In the genomic region with DNA sequence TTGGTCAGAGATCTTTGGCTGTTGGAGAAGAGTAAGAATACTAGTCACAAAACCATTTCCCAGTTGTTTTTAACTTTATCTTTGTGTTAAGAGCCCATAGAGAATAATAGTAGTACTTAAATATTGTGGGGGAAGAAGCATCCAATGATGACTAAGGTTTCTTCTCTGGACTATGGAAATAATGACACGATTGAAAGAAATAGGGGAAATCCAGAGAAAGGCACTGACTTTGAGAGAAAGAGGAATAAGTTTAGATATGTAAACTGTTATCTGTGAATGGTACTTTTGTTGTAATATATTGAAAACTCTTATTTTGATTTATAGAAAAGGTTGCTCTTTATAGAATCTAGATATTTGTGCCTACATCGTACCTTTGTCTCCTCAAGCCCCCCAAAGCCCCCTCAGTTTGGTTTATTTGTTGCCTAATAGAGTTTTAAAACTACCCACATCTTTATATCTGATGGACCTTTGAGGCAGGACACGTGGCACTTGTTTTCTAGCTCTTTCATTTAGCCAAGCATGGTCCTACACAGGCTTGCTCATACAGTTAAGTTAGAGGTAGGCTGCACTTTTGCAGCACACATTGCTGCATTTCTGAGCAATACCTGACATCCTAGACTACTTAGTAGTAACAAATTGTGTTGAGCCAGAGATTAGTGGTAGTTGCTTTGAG, we compare ENCODE assay signal across 13 cellular contexts.
A peak's percentile ranks its signal among the peaks of the same experiment; 100 is the strongest.
DNase-seq lines count a peak whose midpoint lies in the region; ATAC-seq and TF ChIP-seq lines count a peak whose summit lies in the region.
"Had no signal": no experiment of that assay in that cellular context is flagged by ENCODE, and none has a peak within 500 bp of the region (broad histone marks: within the 10 kb centered on the region; RNA-seq: fewer than 3 reads in every experiment).

No MANE protein-coding gene starts in this region.

- peak overlapping the region; percentile 7; the same call in 1 of the 2 replicates for H3K4me2 ChIP-seq in OCI-LY3 (ENCODE audit: low read length)
- H3K4me2 ChIP-seq in smooth muscle cell, result peak overlapping the region; percentile 25

- DNase-seq in activated CD4-positive, alpha-beta T cell treated with anti-CD3 and anti-CD28 coated beads, Interleukin-2, amount 10 ng/mL, durations not matched to agents 24 days and 14 days, result no peak
- DNase-seq in activated CD4-positive, alpha-beta T cell treated with anti-CD3 and anti-CD28 coated beads, Interleukin-2, amount 10 ng/mL, durations not matched to agents 7 days and 5 days, result no peak
- no peak for DNase-seq in effector memory CD8-positive, alpha-beta T cell
- no peak for DNase-seq in smooth muscle cell (lab: John Stamatoyannopoulos, UW; ENCODE audit: unreplicated experiment)
- DNase-seq in inferior parietal cortex (ENCODE audit: extremely low spot score), result no peak
- DNase-seq in effector CD4-positive, alpha-beta T cell, result no peak
- DNase-seq: GOT3, islet precursor cell, naive B cell, NCI-H2107 had no signal

- peak overlapping the region; percentile 14 for H3K4me3 Mint-ChIP-seq in activated CD4-positive, alpha-beta T cell treated with anti-CD3 and anti-CD28 coated beads, Interleukin-2, amount 10 ng/mL, durations not matched to agents 24 days and 14 days
- no peak overlapping the region for H3K4me3 Mint-ChIP-seq in activated CD4-positive, alpha-beta T cell treated with anti-CD3 and anti-CD28 coated beads, Interleukin-2, amount 10 ng/mL, durations not matched to agents 7 days and 5 days
- no peak overlapping the region for H3K4me3 Mint-ChIP-seq in effector memory CD8-positive, alpha-beta T cell
- H3K4me3 Mint-ChIP-seq: IgD-negative memory B cell, naive B cell had no signal

- CTCF ChIA-PET in activated CD4-positive, alpha-beta T cell treated with anti-CD3 and anti-CD28 coated beads, Interleukin-2, amount 10 ng/mL, durations not matched to agents 7 days and 5 days (lab: Charles Lee), result interaction anchor here (0.6 kb wide), 1 partner anchor 302 kb away, joined by 4 read pairs; no protein-coding TSS in a partner anchor

- intact Hi-C loops in activated CD4-positive, alpha-beta T cell treated with anti-CD3 and anti-CD28 coated beads, Interleukin-2, amount 10 ng/mL, durations not matched to agents 24 days and 14 days (cut with micrococcal nuclease), result loop anchor here (5.0 to 10.0 kb wide), 2 partner anchors 96 to 744 kb away; a partner anchor contains a TSS

- H3K9ac ChIP-seq in OCI-LY3 (ENCODE audit: low read length), result no peak overlapping the region
- H3K9ac ChIP-seq in smooth muscle cell (ENCODE audit: low read depth), result peak overlapping the region; percentile 27

- TF ChIP-seq CTCF in OCI-LY3 (IDR thresholded peaks at IDR 0.05; ENCODE audit: low read depth, low read length) (no peak), smooth muscle cell (IDR thresholded peaks at IDR 0.05; ENCODE audit: borderline replicate concordance, insufficient read depth, poor library complexity, severe bottlenecking) (no peak)

- H3K36me3 ChIP-seq in OCI-LY3 (replicated peaks; ENCODE audit: low read depth, low read length) (peaks cover 9% of the 10 kb centered on the region), smooth muscle cell (ENCODE audit: low read depth) (no peaks in the 10 kb centered on the region)

- peaks cover 25% of the 10 kb centered on the region for H3K36me3 Mint-ChIP-seq in activated CD4-positive, alpha-beta T cell treated with anti-CD3 and anti-CD28 coated beads, Interleukin-2, amount 10 ng/mL, durations not matched to agents 24 days and 14 days (ENCODE audit: low read depth)
- H3K36me3 Mint-ChIP-seq in activated CD4-positive, alpha-beta T cell treated with anti-CD3 and anti-CD28 coated beads, Interleukin-2, amount 10 ng/mL, durations not matched to agents 7 days and 5 days (ENCODE audit: low read depth), result peaks cover 36% of the 10 kb centered on the region
- H3K36me3 Mint-ChIP-seq in effector memory CD8-positive, alpha-beta T cell (ENCODE audit: insufficient read depth), result peaks cover 5% of the 10 kb centered on the region

- no peak for ATAC-seq in effector memory CD8-positive, alpha-beta T cell (replicated peaks)
- no peak for ATAC-seq in HG02840 (IDR thresholded peaks at IDR 0.05; ENCODE audit: low FRiP score, unreplicated experiment)

- peaks cover 57% of the 10 kb centered on the region for H3K79me2 ChIP-seq in OCI-LY3 (ENCODE audit: low read length)
- H3K79me2 ChIP-seq in smooth muscle cell (ENCODE audit: low read depth), result peaks cover 82% of the 10 kb centered on the region

- H3F3A ChIP-seq in smooth muscle cell (ENCODE audit: low read depth), result peaks cover 9% of the 10 kb centered on the region

- peak overlapping the region; percentile 87 for H3K27ac Mint-ChIP-seq in activated CD4-positive, alpha-beta T cell treated with anti-CD3 and anti-CD28 coated beads, Interleukin-2, amount 10 ng/mL, durations not matched to agents 24 days and 14 days
- H3K27ac Mint-ChIP-seq in activated CD4-positive, alpha-beta T cell treated with anti-CD3 and anti-CD28 coated beads, Interleukin-2, amount 10 ng/mL, durations not matched to agents 7 days and 5 days, result no peak overlapping the region
- H3K27ac Mint-ChIP-seq in effector memory CD8-positive, alpha-beta T cell, result peak overlapping the region; percentile 69 to 82
- H3K27ac Mint-ChIP-seq: IgD-negative memory B cell had no signal

- POLR2A ChIA-PET in activated CD4-positive, alpha-beta T cell treated with anti-CD3 and anti-CD28 coated beads, Interleukin-2, amount 10 ng/mL, durations not matched to agents 7 days and 5 days (lab: Charles Lee), result interaction anchor here (0.6 to 0.9 kb wide), 2 partner anchors 63 to 447 kb away, joined by 4 read pairs; a partner anchor contains a TSS

- H4K20me1 ChIP-seq in OCI-LY3 (ENCODE audit: insufficient read depth, low read length) (peaks cover 40% of the 10 kb centered on the region), smooth muscle cell (ENCODE audit: low read depth) (peaks cover 44% of the 10 kb centered on the region)

- H3K4me3 ChIP-seq in OCI-LY3 (ENCODE audit: low read length) (no peak overlapping the region), smooth muscle cell (no peak overlapping the region)

- peaks cover 34% of the 10 kb centered on the region for H3K4me1 Mint-ChIP-seq in activated CD4-positive, alpha-beta T cell treated with anti-CD3 and anti-CD28 coated beads, Interleukin-2, amount 10 ng/mL, durations not matched to agents 24 days and 14 days
- peaks cover 19% of the 10 kb centered on the region for H3K4me1 Mint-ChIP-seq in activated CD4-positive, alpha-beta T cell treated with anti-CD3 and anti-CD28 coated beads, Interleukin-2, amount 10 ng/mL, durations not matched to agents 7 days and 5 days
- peaks cover 20 to 55% of the 10 kb centered on the region in 2 donors for H3K4me1 Mint-ChIP-seq in effector memory CD8-positive, alpha-beta T cell (ENCODE audit: low read depth in 2 of 2)

- WGBS in smooth muscle cell (ENCODE audit: low lambda C conversion rate), result 71% methylated on average over 3 of the region's 3 CpGs

- H3K9me3 ChIP-seq in OCI-LY3 (ENCODE audit: insufficient read depth, low read length) (no peaks in the 10 kb centered on the region), smooth muscle cell (replicated peaks; ENCODE audit: low read depth) (no peaks in the 10 kb centered on the region)

- H3K27me3 Mint-ChIP-seq in activated CD4-positive, alpha-beta T cell treated with anti-CD3 and anti-CD28 coated beads, Interleukin-2, amount 10 ng/mL, durations not matched to agents 24 days and 14 days, result no peaks in the 10 kb centered on the region
- no peaks in the 10 kb centered on the region for H3K27me3 Mint-ChIP-seq in activated CD4-positive, alpha-beta T cell treated with anti-CD3 and anti-CD28 coated beads, Interleukin-2, amount 10 ng/mL, durations not matched to agents 7 days and 5 days
- H3K27me3 Mint-ChIP-seq in effector memory CD8-positive, alpha-beta T cell, result no peaks in the 10 kb centered on the region
- H3K27me3 Mint-ChIP-seq: IgD-negative memory B cell, naive B cell had no signal

- peak overlapping the region; percentile 10; the same call in 1 of the 2 replicates for H3K27ac ChIP-seq in OCI-LY3 (ENCODE audit: low read length)
- H3K27ac ChIP-seq in smooth muscle cell (ENCODE audit: low read depth), result peak overlapping the region; percentile 86

- H3K4me1 ChIP-seq in OCI-LY3 (ENCODE audit: low read length) (peaks cover 13% of the 10 kb centered on the region), smooth muscle cell (ENCODE audit: low read depth) (peaks cover 14% of the 10 kb centered on the region)

- no peaks in the 10 kb centered on the region for H3K9me3 Mint-ChIP-seq in activated CD4-positive, alpha-beta T cell treated with anti-CD3 and anti-CD28 coated beads, Interleukin-2, amount 10 ng/mL, durations not matched to agents 24 days and 14 days
- peaks cover 6% of the 10 kb centered on the region for H3K9me3 Mint-ChIP-seq in activated CD4-positive, alpha-beta T cell treated with anti-CD3 and anti-CD28 coated beads, Interleukin-2, amount 10 ng/mL, durations not matched to agents 7 days and 5 days
- no peaks in the 10 kb centered on the region for H3K9me3 Mint-ChIP-seq in effector memory CD8-positive, alpha-beta T cell
- H3K9me3 Mint-ChIP-seq: naive B cell had no signal

- H3K27me3 ChIP-seq in OCI-LY3 (ENCODE audit: low read depth, low read length), result no peaks in the 10 kb centered on the region
- H3K27me3 ChIP-seq in smooth muscle cell (ENCODE audit: low read depth), result no peaks in the 10 kb centered on the region

- H2AFZ ChIP-seq in OCI-LY3 (ENCODE audit: low read depth, low read length) (no peak overlapping the region), smooth muscle cell (ENCODE audit: low read depth) (no peak overlapping the region)
